In the genomic region with DNA sequence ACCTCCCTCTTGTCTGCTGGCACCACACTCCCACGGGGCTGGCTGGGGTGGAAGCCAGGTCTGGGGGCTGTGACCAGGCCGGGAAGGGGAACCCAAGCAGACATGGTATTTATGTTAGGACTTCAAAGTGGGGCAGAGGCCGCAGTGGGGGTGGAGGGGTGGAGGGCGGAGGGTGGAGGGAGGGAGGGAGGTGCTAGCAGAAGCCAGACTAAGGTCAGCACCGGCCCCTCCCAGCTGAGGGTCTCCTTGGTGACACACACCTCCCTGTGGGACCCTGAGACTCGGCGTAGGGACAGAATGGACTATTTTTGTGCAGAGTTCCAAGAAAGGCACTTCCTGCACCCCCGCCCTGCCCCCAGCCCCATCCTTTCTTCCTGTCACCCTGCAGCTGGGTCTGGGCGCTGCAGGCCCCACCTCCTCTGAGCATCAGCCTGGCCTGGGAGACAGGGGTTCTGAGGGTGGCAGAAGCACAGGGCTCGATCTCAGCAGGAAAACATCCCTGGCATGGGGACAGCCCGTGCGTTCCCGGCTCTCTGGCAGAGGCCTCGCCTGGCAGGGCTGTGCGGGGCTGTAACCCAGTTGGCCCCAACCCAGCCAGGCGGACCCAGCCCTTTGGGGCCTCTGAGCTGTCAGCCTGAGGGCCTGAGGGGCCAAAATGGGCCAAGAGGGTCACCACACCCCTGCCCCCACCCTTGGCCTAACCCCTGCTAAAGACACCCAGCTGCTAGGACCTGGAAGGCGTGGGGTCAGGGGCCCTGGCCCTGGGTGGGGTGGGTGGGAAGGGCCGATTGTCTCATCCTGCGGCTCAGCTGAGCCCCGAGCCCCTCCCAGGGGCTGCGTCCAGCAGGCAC, we compare ENCODE assay signal across 9 cellular contexts. TPM values are rescaled to one million over a fixed set of nuclear protein-coding genes. Genes with fewer than 3 reads are reported as not detected.
A peak's percentile ranks its signal among the peaks of the same experiment; 100 is the strongest.
DNase-seq lines count a peak whose midpoint lies in the region; ATAC-seq lines count a peak whose summit lies in the region.
"Had no signal": no experiment of that assay in that cellular context is flagged by ENCODE, and none has a peak within 500 bp of the region (broad histone marks: within the 10 kb centered on the region; RNA-seq: fewer than 3 reads in every experiment).

No MANE protein-coding gene starts in this region.

- no peaks in the 10 kb centered on the region for H3K36me3 Mint-ChIP-seq in activated naive CD4-positive, alpha-beta T cell treated with anti-CD3 and anti-CD28 coated beads, Interleukin-2, amount 50 U/mL, for 24 hours

- no peak overlapping the region for H3K4me3 Mint-ChIP-seq in activated naive CD4-positive, alpha-beta T cell treated with anti-CD3 and anti-CD28 coated beads, Interleukin-2, amount 50 U/mL, for 24 hours

- WGBS in right cardiac atrium: 30% methylated on average over 21 of the region's 21 CpGs
- 36% methylated on average over 21 of the region's 21 CpGs for WGBS in thymus

- peak overlapping the region; percentile 74 for H3K27ac Mint-ChIP-seq in activated naive CD4-positive, alpha-beta T cell treated with anti-CD3 and anti-CD28 coated beads, Interleukin-2, amount 50 U/mL, for 24 hours

- no peaks in the 10 kb centered on the region for H3K27me3 Mint-ChIP-seq in activated naive CD4-positive, alpha-beta T cell treated with anti-CD3 and anti-CD28 coated beads, Interleukin-2, amount 50 U/mL, for 24 hours

- H3K27ac ChIP-seq in right cardiac atrium (ENCODE audit: low read length): peak overlapping the region; percentile 39
- H3K27ac ChIP-seq in thymus (ENCODE audit: low read depth): peak overlapping the region; percentile 93

- intact Hi-C loops in right cardiac atrium (cut with DNase I): no loop called here

- H3K4me1 ChIP-seq in right cardiac atrium (ENCODE audit: control insufficient read depth, insufficient read depth, low read length) (no peaks in the 10 kb centered on the region), thymus (ENCODE audit: control insufficient read depth, insufficient read depth, low read length) (peaks cover 38% of the 10 kb centered on the region)

- H3K4me1 Mint-ChIP-seq in activated naive CD4-positive, alpha-beta T cell treated with anti-CD3 and anti-CD28 coated beads, Interleukin-2, amount 50 U/mL, for 24 hours: peaks cover 58% of the 10 kb centered on the region

- H3K36me3 ChIP-seq in thymus (ENCODE audit: control insufficient read depth, insufficient read depth): no peaks in the 10 kb centered on the region

- H3K9me3 ChIP-seq in right cardiac atrium (ENCODE audit: control insufficient read depth, low read length) (no peaks in the 10 kb centered on the region), thymus (ENCODE audit: control insufficient read depth) (no peaks in the 10 kb centered on the region)

- DNase-seq in activated CD4-positive, CD25-positive, alpha-beta regulatory T cell (lab: John Stamatoyannopoulos, UW): peak in 3 of 4 experiments; percentile 16 to 29 (median 28)
- DNase-seq in activated CD4-positive, CD25-positive, alpha-beta regulatory T cell treated with anti-CD3 and anti-CD28 coated beads, Interleukin-2, amount 50 U/mL, for 72 hours: no peak
- DNase-seq in right cardiac atrium: peak; percentile 82 to 90 (median 88)
- DNase-seq in NCI-H748 (lab: John Stamatoyannopoulos, UW; ENCODE audit: unreplicated experiment): no peak
- no peak for DNase-seq in stimulated activated CD4-positive, alpha-beta T cell treated with anti-CD3 and anti-CD28 coated beads, Interleukin-1b, Interleukin-23, amount 100 ng/mL, for 48 hours
- DNase-seq: NCI-H187 had no signal

- ATAC-seq in right cardiac atrium (peak; percentile 60 to 62), GM19452 (IDR thresholded peaks at IDR 0.05; ENCODE audit: unreplicated experiment) (no peak)

- H3K9me3 Mint-ChIP-seq in activated naive CD4-positive, alpha-beta T cell treated with anti-CD3 and anti-CD28 coated beads, Interleukin-2, amount 50 U/mL, for 24 hours: no peaks in the 10 kb centered on the region

- H3K27me3 ChIP-seq in right cardiac atrium (ENCODE audit: control insufficient read depth, insufficient read depth): no peaks in the 10 kb centered on the region
- H3K27me3 ChIP-seq in thymus (ENCODE audit: control insufficient read depth, insufficient read depth): no peaks in the 10 kb centered on the region

- H3K4me3 ChIP-seq in right cardiac atrium (ENCODE audit: low read length): no peak overlapping the region
- peak overlapping the region; percentile 17 for H3K4me3 ChIP-seq in thymus (ENCODE audit: low read length)

RNA-seq across cellular contexts. Expression of a gene that starts 9.6 kb away (rescaled TPM):
- total RNA-seq in right cardiac atrium: 10 to 100 TPM; 10.5 to 22.9 (median 21.9) TPM
- 12.0 TPM for polyA plus RNA-seq in right cardiac atrium
- 7.7 TPM for polyA plus RNA-seq in thymus

RNA-seq across cellular contexts. Expression of a gene that starts 9.7 kb away (rescaled TPM):
- total RNA-seq in right cardiac atrium: 1 to 10 TPM; 2.0 to 3.8 (median 2.2) TPM
- polyA plus RNA-seq in right cardiac atrium (1.6 TPM), thymus (5.8 TPM)

RNA-seq across cellular contexts. Expression of a gene that starts 18.4 kb away (rescaled TPM):
- 10 to 100 TPM; 12.7 to 19.8 (median 15.0) TPM for total RNA-seq in right cardiac atrium
- polyA plus RNA-seq in right cardiac atrium (26.0 TPM), thymus (63.0 TPM)

RNA-seq across cellular contexts. Expression of a gene that starts 20.9 kb away (rescaled TPM):
- total RNA-seq in right cardiac atrium: 10 to 100 TPM; 43.9 to 67.1 (median 57.0) TPM
- polyA plus RNA-seq in right cardiac atrium: 60.2 TPM
- polyA plus RNA-seq in thymus: 10.3 TPM

RNA-seq across cellular contexts. Expression of a gene that starts 34.8 kb away (rescaled TPM):
- total RNA-seq in right cardiac atrium: under 1 TPM; 0.20 to 0.31 (median 0.26) TPM
- polyA plus RNA-seq in right cardiac atrium (0.45 TPM), thymus (0.02 TPM)

Comparison
In these comparisons a context has a peak if more than half of its experiments do, and no peak if none do; other contexts are left out.
1. DNase-seq: peak in activated CD4-positive, CD25-positive, alpha-beta regulatory T cell (3 of 4) and right cardiac atrium (3 of 3); none in activated CD4-positive, CD25-positive, alpha-beta regulatory T cell treated with anti-CD3 and anti-CD28 coated beads, Interleukin-2, amount 50 U/mL, for 72 hours (single experiment), NCI-H748 (single experiment) and stimulated activated CD4-positive, alpha-beta T cell treated with anti-CD3 and anti-CD28 coated beads, Interleukin-1b, Interleukin-23, amount 100 ng/mL, for 48 hours (single experiment).